In genomic region chr1:172277277-172277676, GRCh38 we compare ENCODE assay signal across 34 cellular contexts.
A peak's percentile ranks its signal among the peaks of the same experiment; 100 is the strongest.
DNase-seq lines count a peak whose midpoint lies in the region; ATAC-seq and TF ChIP-seq lines count a peak whose summit lies in the region.
"Had no signal": no experiment of that assay in that cellular context is flagged by ENCODE, and none has a peak within 500 bp of the region (broad histone marks: within the 10 kb centered on the region; RNA-seq: fewer than 3 reads in every experiment).

No MANE protein-coding gene starts in this region.

- H3K79me1 ChIP-seq in IMR-90 (ENCODE audit: low read depth in 1 of 2, low read length in 2 of 2), result no peaks in the 10 kb centered on the region

- H3K23ac ChIP-seq in IMR-90 (ENCODE audit: low read depth, low read length), result no peak overlapping the region

- ATAC-seq in IMR-90 (ENCODE audit: low read depth), result no peak
- ATAC-seq in HG03039 (IDR thresholded peaks at IDR 0.05; ENCODE audit: unreplicated experiment), result no peak
- no peak for ATAC-seq in heart right ventricle
- ATAC-seq: activated CD8-positive, alpha-beta T cell treated with anti-CD3 and anti-CD28 coated beads, Interleukin-2, amount 10 ng/mL, durations not matched to agents 7 days and 5 days; gastroesophageal sphincter; left cardiac atrium had no signal

- no peaks in the 10 kb centered on the region for H3K27me3 Mint-ChIP-seq in chondrocyte (ENCODE audit: low read depth)
- H3K27me3 Mint-ChIP-seq: activated naive CD4-positive, alpha-beta T cell treated with anti-CD3 and anti-CD28 coated beads, Interleukin-2, amount 50 U/mL, for 24 hours; CD4-positive, CD25-positive, alpha-beta regulatory T cell had no signal

- WGBS in IMR-90 (ENCODE audit: extremely low coverage in 2 of 2, insufficient read length in 1 of 2), 2 experiments, result no CpG with 5 or more reads among the region's 1 CpG
- WGBS in heart right ventricle, 2 donors, result 83 to 85% methylated on average over 1 of the region's 1 CpG

- no peaks in the 10 kb centered on the region for H3K9me1 ChIP-seq in IMR-90 (ENCODE audit: insufficient read depth, low read length)

- no peak overlapping the region for H2AFZ ChIP-seq in IMR-90 (replicated peaks; ENCODE audit: low read length, poor library complexity)

- no peak for TF ChIP-seq RAD21 in IMR-90 (IDR thresholded peaks at IDR 0.05; ENCODE audit: low read length)

- H2BK5ac ChIP-seq in IMR-90 (ENCODE audit: low read depth, low read length, poor library complexity, severe bottlenecking), result no peak overlapping the region

- dilution Hi-C loops in IMR-90 (cut with HindIII; ENCODE audit: low sequenced_read_pairs, unreplicated experiment), result no loop called here

- H3K4me1 ChIP-seq in IMR-90 (ENCODE audit: control insufficient read depth, insufficient read depth, low read length) (peaks cover 7% of the 10 kb centered on the region), heart right ventricle (no peaks in the 10 kb centered on the region)

- BruUV-seq in IMR-90 (replicated peaks; lab: Mats Ljungman, UMichigan), result no TSS peak

- CTCF ChIA-PET in IMR-90 (lab: Yijun Ruan, JAX), result no interaction called here

- no peak overlapping the region for H4K5ac ChIP-seq in IMR-90 (ENCODE audit: low read depth, low read length)

- H3K27ac ChIP-seq in IMR-90 (ENCODE audit: insufficient read depth, low read length) (no peak overlapping the region), heart right ventricle (no peak overlapping the region)
- H3K27ac ChIP-seq: cardiac muscle cell, KMS-11, ovary had no signal

- no peak overlapping the region for H3K18ac ChIP-seq in IMR-90 (ENCODE audit: low read depth, low read length)

- peaks cover 10% of the 10 kb centered on the region for H3K36me3 Mint-ChIP-seq in chondrocyte (ENCODE audit: low read depth)

- no peak overlapping the region for H3K14ac ChIP-seq in IMR-90 (replicated peaks; ENCODE audit: low read depth, low read length)

- TF ChIP-seq CTCF in IMR-90 (conservative IDR thresholded peaks at IDR 0.05; ENCODE audit: low read depth, low read length), result no peak
- TF ChIP-seq CTCF in chondrocyte (IDR thresholded peaks at IDR 0.05), result no peak
- TF ChIP-seq CTCF in heart right ventricle (IDR thresholded peaks at IDR 0.05), result no peak

- no peak overlapping the region for H3K9ac ChIP-seq in IMR-90 (ENCODE audit: low read depth, low read length)
- H3K9ac ChIP-seq: KMS-11 had no signal

- H3K27me3 ChIP-seq in IMR-90 (ENCODE audit: control insufficient read depth, insufficient read depth, low read length) (no peaks in the 10 kb centered on the region), heart right ventricle (no peaks in the 10 kb centered on the region)
- H3K27me3 ChIP-seq: gastroesophageal sphincter, ovary had no signal

- no peak overlapping the region for H2BK20ac ChIP-seq in IMR-90 (ENCODE audit: low read depth, low read length)

- H3K56ac ChIP-seq in IMR-90 (ENCODE audit: extremely low read depth, insufficient read depth, low read length), result no peak overlapping the region

- H4K91ac ChIP-seq in IMR-90 (ENCODE audit: insufficient read depth, low read depth, low read length), result no peak overlapping the region

- peaks cover 71% of the 10 kb centered on the region for H3K4me1 Mint-ChIP-seq in chondrocyte (ENCODE audit: low read depth)

- H3K4me3 ChIP-seq in IMR-90 (ENCODE audit: insufficient read depth, low read depth, low read length) (no peak overlapping the region), heart right ventricle (no peak overlapping the region)
- H3K4me3 ChIP-seq: cardiac muscle cell, gastroesophageal sphincter, lung, ovary had no signal

- peak overlapping the region; percentile 69 for H3K27ac Mint-ChIP-seq in chondrocyte (ENCODE audit: unreplicated experiment)
- H3K27ac Mint-ChIP-seq: activated CD8-positive, alpha-beta T cell treated with anti-CD3 and anti-CD28 coated beads, Interleukin-2, amount 10 ng/mL, durations not matched to agents 7 days and 5 days; activated naive CD4-positive, alpha-beta T cell treated with anti-CD3 and anti-CD28 coated beads, Interleukin-2, amount 50 U/mL, for 24 hours; CD4-positive, CD25-positive, alpha-beta regulatory T cell; nephron progenitor cell had no signal

- DNase-seq in AG08395 (ENCODE audit: low spot score), result peak; percentile 58
- peak; percentile 69 for DNase-seq in IMR-90
- no peak for DNase-seq in chondrocyte (ENCODE audit: low spot score)
- DNase-seq in iris pigment epithelial cell (ENCODE audit: low read depth), result peak; percentile 71
- no peak for DNase-seq in NCI-H1092 treated with DMSO at 0.1 percent for 48 hours (lab: John Stamatoyannopoulos, UW)
- DNase-seq in activated T-cell treated with anti-CD3 and anti-CD28 coated beads for 4 hours, result no peak
- no peak for DNase-seq in heart right ventricle
- DNase-seq: 8988T; activated CD4-positive, alpha-beta T cell treated with anti-CD3 and anti-CD28 coated beads for 4 hours; activated CD8-positive, alpha-beta T cell treated with anti-CD3 and anti-CD28 coated beads, Interleukin-2, amount 10 ng/mL, durations not matched to agents 7 days and 5 days; AML-193; amygdala; CD4-positive, CD25-positive, alpha-beta regulatory T cell; cortex of kidney; DMS79 treated with DMSO at 0.1 percent for 48 hours; effector memory CD4-positive, alpha-beta T cell; hippocampal formation; left cardiac atrium; MM.1S; NCI-H1417; NCI-H2081; NCI-H345; NCI-H748 treated with DMSO at 0.1 percent for 48 hours; nephron progenitor cell; ovary; SIG-M5; stimulated activated naive CD4-positive, alpha-beta T cell; T-helper 9 cell had no signal

- POLR2A ChIA-PET in IMR-90 (lab: Charles Lee; ENCODE audit: unreplicated experiment), result no interaction called here

- H3K4me2 ChIP-seq in IMR-90 (ENCODE audit: low read depth, low read length), result no peak overlapping the region
- H3K4me2 ChIP-seq: KMS-11 had no signal

- H2AK5ac ChIP-seq in IMR-90 (ENCODE audit: low read depth, low read length), result no peak overlapping the region

- no peak overlapping the region for H2BK120ac ChIP-seq in IMR-90 (ENCODE audit: low read depth, low read length)

- intact Hi-C loops in IMR-90 (cut with micrococcal nuclease), result loop anchor here (10.0 kb wide), 1 partner anchor 272 kb away; no protein-coding TSS in a partner anchor
- intact Hi-C loops in heart right ventricle (cut with DNase I), result no loop called here

- no peak overlapping the region for H4K8ac ChIP-seq in IMR-90 (ENCODE audit: low read depth in 2 of 2, low read length in 2 of 2)

- H3K9me3 Mint-ChIP-seq in chondrocyte (ENCODE audit: low read depth), result peaks cover 7% of the 10 kb centered on the region
- H3K9me3 Mint-ChIP-seq: activated naive CD4-positive, alpha-beta T cell treated with anti-CD3 and anti-CD28 coated beads, Interleukin-2, amount 50 U/mL, for 24 hours; nephron progenitor cell had no signal

- H3K36me3 ChIP-seq in IMR-90 (ENCODE audit: control insufficient read depth, insufficient read depth, low read length) (no peaks in the 10 kb centered on the region), heart right ventricle (no peaks in the 10 kb centered on the region)
- H3K36me3 ChIP-seq: cardiac muscle cell, gastroesophageal sphincter, ovary had no signal

- H3K4me3 Mint-ChIP-seq in chondrocyte (ENCODE audit: unreplicated experiment), result no peak overlapping the region
- H3K4me3 Mint-ChIP-seq: activated CD8-positive, alpha-beta T cell treated with anti-CD3 and anti-CD28 coated beads, Interleukin-2, amount 10 ng/mL, durations not matched to agents 7 days and 5 days; activated naive CD4-positive, alpha-beta T cell treated with anti-CD3 and anti-CD28 coated beads, Interleukin-2, amount 50 U/mL, for 24 hours; CD4-positive, CD25-positive, alpha-beta regulatory T cell; nephron progenitor cell had no signal

- H3K9me3 ChIP-seq in IMR-90 (ENCODE audit: control insufficient read depth, insufficient read depth, low read length) (no peaks in the 10 kb centered on the region), heart right ventricle (no peaks in the 10 kb centered on the region)
- H3K9me3 ChIP-seq: gastroesophageal sphincter, ovary had no signal

- no peak overlapping the region for H2BK15ac ChIP-seq in IMR-90 (ENCODE audit: low read depth, low read length)

- H3K4ac ChIP-seq in IMR-90 (ENCODE audit: low read depth, low read length), result no peak overlapping the region

- H2AK9ac ChIP-seq in IMR-90 (replicated peaks; ENCODE audit: low read depth, low read length, poor library complexity), result no peak overlapping the region

- H4K20me1 ChIP-seq in IMR-90 (ENCODE audit: insufficient read depth, low read length), result no peaks in the 10 kb centered on the region

- TF ChIP-seq POLR2A in IMR-90 (IDR thresholded peaks at IDR 0.05; ENCODE audit: low read depth, low read length), result no peak

- in situ Hi-C loops in IMR-90 (cut with MboI; ENCODE audit: low sequenced_read_pairs), result no loop called here

TF ChIP-seq in IMR-90, 13 proteins besides CTCF, POLR2A, EP300 and RAD21 (continues in another document):
- TF ChIP-seq, protein P1, sequence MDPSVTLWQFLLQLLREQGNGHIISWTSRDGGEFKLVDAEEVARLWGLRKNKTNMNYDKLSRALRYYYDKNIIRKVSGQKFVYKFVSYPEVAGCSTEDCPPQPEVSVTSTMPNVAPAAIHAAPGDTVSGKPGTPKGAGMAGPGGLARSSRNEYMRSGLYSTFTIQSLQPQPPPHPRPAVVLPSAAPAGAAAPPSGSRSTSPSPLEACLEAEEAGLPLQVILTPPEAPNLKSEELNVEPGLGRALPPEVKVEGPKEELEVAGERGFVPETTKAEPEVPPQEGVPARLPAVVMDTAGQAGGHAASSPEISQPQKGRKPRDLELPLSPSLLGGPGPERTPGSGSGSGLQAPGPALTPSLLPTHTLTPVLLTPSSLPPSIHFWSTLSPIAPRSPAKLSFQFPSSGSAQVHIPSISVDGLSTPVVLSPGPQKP (IDR thresholded peaks at IDR 0.05; ENCODE audit: borderline replicate concordance, low read depth, low read length), result no peak
- TF ChIP-seq RCOR1 (IDR thresholded peaks at IDR 0.05; ENCODE audit: insufficient replicate concordance, low read length) (no peak), BHLHE40 (IDR thresholded peaks at IDR 0.05; ENCODE audit: low read depth, low read length) (no peak), CHD1 (IDR thresholded peaks at IDR 0.05; ENCODE audit: low read depth, low read length) (no peak), FOS (IDR thresholded peaks at IDR 0.05; ENCODE audit: low read depth, low read length) (no peak), NFE2L2 (IDR thresholded peaks at IDR 0.05; ENCODE audit: low read depth, low read length) (no peak), SMC3 (IDR thresholded peaks at IDR 0.05; ENCODE audit: low read depth, low read length) (no peak), MXI1 (IDR thresholded peaks at IDR 0.05; ENCODE audit: borderline replicate concordance, low read depth, low read length) (no peak), MAZ (IDR thresholded peaks at IDR 0.05; ENCODE audit: borderline replicate concordance, low read depth, low read length) (no peak)
- TF ChIP-seq, protein P2, sequence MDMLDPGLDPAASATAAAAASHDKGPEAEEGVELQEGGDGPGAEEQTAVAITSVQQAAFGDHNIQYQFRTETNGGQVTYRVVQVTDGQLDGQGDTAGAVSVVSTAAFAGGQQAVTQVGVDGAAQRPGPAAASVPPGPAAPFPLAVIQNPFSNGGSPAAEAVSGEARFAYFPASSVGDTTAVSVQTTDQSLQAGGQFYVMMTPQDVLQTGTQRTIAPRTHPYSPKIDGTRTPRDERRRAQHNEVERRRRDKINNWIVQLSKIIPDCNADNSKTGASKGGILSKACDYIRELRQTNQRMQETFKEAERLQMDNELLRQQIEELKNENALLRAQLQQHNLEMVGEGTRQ (IDR thresholded peaks at IDR 0.05; ENCODE audit: low read depth, low read length), result no peak

Comparison
In these comparisons a context has a peak if more than half of its experiments do, and no peak if none do; other contexts are left out.
1. DNase-seq: peak in AG08395 (single experiment), IMR-90 (single experiment) and iris pigment epithelial cell (single experiment); none in chondrocyte (single experiment), NCI-H1092 treated with DMSO at 0.1 percent for 48 hours (single experiment), activated T-cell treated with anti-CD3 and anti-CD28 coated beads for 4 hours (single experiment) and heart right ventricle (0 of 2).